ENCODE assay signal across 10 cellular contexts in the genomic region with DNA sequence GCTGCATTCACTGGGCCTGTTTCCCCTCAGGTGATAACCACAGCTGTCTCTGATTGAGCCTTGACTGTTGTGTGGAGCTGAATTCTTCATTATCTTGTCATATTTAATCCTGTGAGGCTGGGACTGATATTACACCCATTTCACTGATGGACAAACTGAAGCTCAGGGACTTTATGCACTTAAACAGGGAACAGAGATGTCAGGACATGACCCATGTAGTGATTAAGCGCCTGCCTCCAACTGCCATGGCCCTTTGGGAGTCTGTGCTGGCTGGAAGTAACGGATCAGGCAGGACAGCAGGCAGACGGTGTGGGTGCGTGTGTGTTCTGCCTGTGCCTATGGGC. TPM values are rescaled to one million over a fixed set of nuclear protein-coding genes. Genes with fewer than 3 reads are reported as not detected.
A peak's percentile ranks its signal among the peaks of the same experiment; 100 is the strongest.
DNase-seq lines count a peak whose midpoint lies in the region; TF ChIP-seq lines count a peak whose summit lies in the region.
"Had no signal": no experiment of that assay in that cellular context is flagged by ENCODE, and none has a peak within 500 bp of the region (broad histone marks: within the 10 kb centered on the region; RNA-seq: fewer than 3 reads in every experiment).

No MANE protein-coding gene starts in this region.

- no peaks in the 10 kb centered on the region for H3K27me3 ChIP-seq in liver (ENCODE audit: control insufficient read depth in 4 of 4, insufficient read depth in 4 of 4, low read length in 3 of 4)
- no peaks in the 10 kb centered on the region for H3K27me3 ChIP-seq in subcutaneous abdominal adipose tissue (ENCODE audit: control insufficient read depth in 5 of 5, insufficient read depth in 4 of 5, low read length in 5 of 5)

- no peak overlapping the region for H3K4me3 Mint-ChIP-seq in T-helper 1 cell treated with Interleukin-12 subunit alpha and Interleukin-12 subunit beta and Interleukin-4 antibody, amounts not matched to agents 30 μg/mL and 1 μg/mL, for 36 hours

- H3K9ac ChIP-seq in liver (ENCODE audit: low read depth in 1 of 2, low read length in 2 of 2), result no peak overlapping the region
- peak overlapping the region; percentile 38 to 87 (median 67) for H3K9ac ChIP-seq in subcutaneous abdominal adipose tissue (ENCODE audit: low read length in 5 of 5)

- TF ChIP-seq CTCF in liver (IDR thresholded peaks at IDR 0.05; ENCODE audit: low read depth, low read length, missing input control), result no peak

- 91% methylated on average over 4 of the region's 4 CpGs for WGBS in liver

- H3K36me3 ChIP-seq in liver (ENCODE audit: control insufficient read depth in 4 of 4, insufficient read depth in 3 of 4, low read depth in 1 of 4, low read length in 3 of 4), result no peaks in the 10 kb centered on the region
- peaks cover 0 to 32% (median 19%) of the 10 kb centered on the region in 5 donors for H3K36me3 ChIP-seq in subcutaneous abdominal adipose tissue (ENCODE audit: control insufficient read depth in 5 of 5, insufficient read depth in 5 of 5, low read length in 5 of 5)

- H3K4me1 Mint-ChIP-seq in T-helper 1 cell treated with Interleukin-12 subunit alpha and Interleukin-12 subunit beta and Interleukin-4 antibody, amounts not matched to agents 30 μg/mL and 1 μg/mL, for 36 hours (ENCODE audit: low read depth), result peaks cover 68% of the 10 kb centered on the region

- peaks cover 26% of the 10 kb centered on the region for H3K36me3 Mint-ChIP-seq in T-helper 1 cell treated with Interleukin-12 subunit alpha and Interleukin-12 subunit beta and Interleukin-4 antibody, amounts not matched to agents 30 μg/mL and 1 μg/mL, for 36 hours (ENCODE audit: low read depth)

- DNase-seq in T-helper 1 cell (no peak), NAMALWA (ENCODE audit: low spot score) (no peak), NCI-H2171 (lab: John Stamatoyannopoulos, UW) (no peak), NCI-H82 treated with DMSO at 0.1 percent for 48 hours (lab: John Stamatoyannopoulos, UW; ENCODE audit: unreplicated experiment) (no peak)
- DNase-seq: 8988T had no signal

- no peak for TF ChIP-seq RAD21 in liver (IDR thresholded peaks at IDR 0.05)

- peak overlapping the region; percentile 82 for H3K27ac Mint-ChIP-seq in T-helper 1 cell treated with Interleukin-12 subunit alpha and Interleukin-12 subunit beta and Interleukin-4 antibody, amounts not matched to agents 30 μg/mL and 1 μg/mL, for 36 hours

- H3K27me3 Mint-ChIP-seq in T-helper 1 cell treated with Interleukin-12 subunit alpha and Interleukin-12 subunit beta and Interleukin-4 antibody, amounts not matched to agents 30 μg/mL and 1 μg/mL, for 36 hours (ENCODE audit: low read depth), result no peaks in the 10 kb centered on the region

- no peak overlapping the region for H3K4me3 ChIP-seq in liver (ENCODE audit: low read depth in 1 of 3, low read length in 3 of 3)
- peak overlapping the region; percentile 3 to 48 (median 43) for H3K4me3 ChIP-seq in subcutaneous abdominal adipose tissue (ENCODE audit: low read depth in 1 of 5, low read length in 5 of 5)

- H3K27ac ChIP-seq in angular gyrus (ENCODE audit: low read depth, low read length) (peak overlapping the region; percentile 75), liver (ENCODE audit: low read depth in 1 of 2, low read length in 2 of 2) (peak overlapping the region; percentile 83 to 87), subcutaneous abdominal adipose tissue (ENCODE audit: low read depth, low read length) (peak overlapping the region; percentile 92)

- H3K4me1 ChIP-seq in liver (ENCODE audit: control insufficient read depth in 4 of 4, insufficient read depth in 4 of 4, low read length in 3 of 4) (peaks cover 14 to 90% (median 70%) of the 10 kb centered on the region in 4 donors), subcutaneous abdominal adipose tissue (ENCODE audit: control insufficient read depth in 5 of 5, insufficient read depth in 5 of 5, low read length in 5 of 5) (peaks cover 33 to 98% (median 96%) of the 10 kb centered on the region in 5 donors)

- no peaks in the 10 kb centered on the region for H3K9me3 Mint-ChIP-seq in T-helper 1 cell treated with Interleukin-12 subunit alpha and Interleukin-12 subunit beta and Interleukin-4 antibody, amounts not matched to agents 30 μg/mL and 1 μg/mL, for 36 hours

- H3K9me3 ChIP-seq in liver (ENCODE audit: control insufficient read depth in 4 of 4, low read length in 3 of 4) (no peaks in the 10 kb centered on the region), subcutaneous abdominal adipose tissue (ENCODE audit: control insufficient read depth in 5 of 5, low read length in 5 of 5) (no peaks in the 10 kb centered on the region)

TF ChIP-seq in liver, 16 proteins besides CTCF, POLR2A, EP300 and RAD21:
- TF ChIP-seq, protein P1, sequence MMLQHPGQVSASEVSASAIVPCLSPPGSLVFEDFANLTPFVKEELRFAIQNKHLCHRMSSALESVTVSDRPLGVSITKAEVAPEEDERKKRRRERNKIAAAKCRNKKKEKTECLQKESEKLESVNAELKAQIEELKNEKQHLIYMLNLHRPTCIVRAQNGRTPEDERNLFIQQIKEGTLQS (IDR thresholded peaks at IDR 0.05), result no peak
- TF ChIP-seq GABPA (IDR thresholded peaks at IDR 0.05 in 1 of 2, conservative IDR thresholded peaks at IDR 0.05 in 1 of 2), result no peak
- TF ChIP-seq HNF4A (conservative IDR thresholded peaks at IDR 0.05), result no peak
- TF ChIP-seq YY1 (IDR thresholded peaks at IDR 0.05), result no peak
- no peak for TF ChIP-seq SP1 (IDR thresholded peaks at IDR 0.05)
- TF ChIP-seq HNF4G (IDR thresholded peaks at IDR 0.05), result no peak
- no peak for TF ChIP-seq FOXA2 (IDR thresholded peaks at IDR 0.05)
- TF ChIP-seq, protein P2, sequence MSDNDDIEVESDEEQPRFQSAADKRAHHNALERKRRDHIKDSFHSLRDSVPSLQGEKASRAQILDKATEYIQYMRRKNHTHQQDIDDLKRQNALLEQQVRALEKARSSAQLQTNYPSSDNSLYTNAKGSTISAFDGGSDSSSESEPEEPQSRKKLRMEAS (IDR thresholded peaks at IDR 0.05), result no peak
- TF ChIP-seq NR2F2 (IDR thresholded peaks at IDR 0.05), result no peak
- TF ChIP-seq, protein P3, sequence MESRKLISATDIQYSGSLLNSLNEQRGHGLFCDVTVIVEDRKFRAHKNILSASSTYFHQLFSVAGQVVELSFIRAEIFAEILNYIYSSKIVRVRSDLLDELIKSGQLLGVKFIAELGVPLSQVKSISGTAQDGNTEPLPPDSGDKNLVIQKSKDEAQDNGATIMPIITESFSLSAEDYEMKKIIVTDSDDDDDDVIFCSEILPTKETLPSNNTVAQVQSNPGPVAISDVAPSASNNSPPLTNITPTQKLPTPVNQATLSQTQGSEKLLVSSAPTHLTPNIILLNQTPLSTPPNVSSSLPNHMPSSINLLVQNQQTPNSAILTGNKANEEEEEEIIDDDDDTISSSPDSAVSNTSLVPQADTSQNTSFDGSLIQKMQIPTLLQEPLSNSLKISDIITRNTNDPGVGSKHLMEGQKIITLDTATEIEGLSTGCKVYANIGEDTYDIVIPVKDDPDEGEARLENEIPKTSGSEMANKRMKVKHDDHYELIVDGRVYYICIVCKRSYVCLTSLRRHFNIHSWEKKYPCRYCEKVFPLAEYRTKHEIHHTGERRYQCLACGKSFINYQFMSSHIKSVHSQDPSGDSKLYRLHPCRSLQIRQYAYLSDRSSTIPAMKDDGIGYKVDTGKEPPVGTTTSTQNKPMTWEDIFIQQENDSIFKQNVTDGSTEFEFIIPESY (IDR thresholded peaks at IDR 0.05), result no peak
- TF ChIP-seq FOXA1 (IDR thresholded peaks at IDR 0.05), result no peak
- no peak for TF ChIP-seq RXRA (IDR thresholded peaks at IDR 0.05)
- no peak for TF ChIP-seq JUND (IDR thresholded peaks at IDR 0.05)
- TF ChIP-seq, protein P4, sequence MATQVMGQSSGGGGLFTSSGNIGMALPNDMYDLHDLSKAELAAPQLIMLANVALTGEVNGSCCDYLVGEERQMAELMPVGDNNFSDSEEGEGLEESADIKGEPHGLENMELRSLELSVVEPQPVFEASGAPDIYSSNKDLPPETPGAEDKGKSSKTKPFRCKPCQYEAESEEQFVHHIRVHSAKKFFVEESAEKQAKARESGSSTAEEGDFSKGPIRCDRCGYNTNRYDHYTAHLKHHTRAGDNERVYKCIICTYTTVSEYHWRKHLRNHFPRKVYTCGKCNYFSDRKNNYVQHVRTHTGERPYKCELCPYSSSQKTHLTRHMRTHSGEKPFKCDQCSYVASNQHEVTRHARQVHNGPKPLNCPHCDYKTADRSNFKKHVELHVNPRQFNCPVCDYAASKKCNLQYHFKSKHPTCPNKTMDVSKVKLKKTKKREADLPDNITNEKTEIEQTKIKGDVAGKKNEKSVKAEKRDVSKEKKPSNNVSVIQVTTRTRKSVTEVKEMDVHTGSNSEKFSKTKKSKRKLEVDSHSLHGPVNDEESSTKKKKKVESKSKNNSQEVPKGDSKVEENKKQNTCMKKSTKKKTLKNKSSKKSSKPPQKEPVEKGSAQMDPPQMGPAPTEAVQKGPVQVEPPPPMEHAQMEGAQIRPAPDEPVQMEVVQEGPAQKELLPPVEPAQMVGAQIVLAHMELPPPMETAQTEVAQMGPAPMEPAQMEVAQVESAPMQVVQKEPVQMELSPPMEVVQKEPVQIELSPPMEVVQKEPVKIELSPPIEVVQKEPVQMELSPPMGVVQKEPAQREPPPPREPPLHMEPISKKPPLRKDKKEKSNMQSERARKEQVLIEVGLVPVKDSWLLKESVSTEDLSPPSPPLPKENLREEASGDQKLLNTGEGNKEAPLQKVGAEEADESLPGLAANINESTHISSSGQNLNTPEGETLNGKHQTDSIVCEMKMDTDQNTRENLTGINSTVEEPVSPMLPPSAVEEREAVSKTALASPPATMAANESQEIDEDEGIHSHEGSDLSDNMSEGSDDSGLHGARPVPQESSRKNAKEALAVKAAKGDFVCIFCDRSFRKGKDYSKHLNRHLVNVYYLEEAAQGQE (IDR thresholded peaks at IDR 0.05), result no peak
- no peak for TF ChIP-seq TAF1 (conservative IDR thresholded peaks at IDR 0.05)
- TF ChIP-seq EGR1 (IDR thresholded peaks at IDR 0.05; ENCODE audit: low read depth in 2 of 2), result no peak

RNA-seq across cellular contexts. Expression of a gene that starts 7.5 kb away (rescaled TPM):
- total RNA-seq in liver, result 10 to 100 TPM; 58.3 to 65.0 TPM
- 10 to 100 TPM; 59.5 to 86.3 TPM for polyA plus RNA-seq in liver

RNA-seq across cellular contexts. Expression of a gene that starts 25.4 kb away (rescaled TPM):
- total RNA-seq in liver, result 1 to 10 TPM in 1 of 2 donors, under 1 TPM in 1; 0.56 to 1.5 TPM
- polyA plus RNA-seq in liver, result 1 to 10 TPM in 1 of 2 donors, under 1 TPM in 1; 0.40 to 1.3 TPM

RNA-seq across cellular contexts. Expression of a gene that starts 35.4 kb away (rescaled TPM):
- under 1 TPM in 1 of 2 donors, not detected in 1; 0.08 TPM for total RNA-seq in liver
- under 1 TPM in 1 of 2 donors, not detected in 1; 0.03 TPM for polyA plus RNA-seq in liver
- total RNA-seq: T-helper 1 cell treated with Interleukin-12 subunit alpha and Interleukin-12 subunit beta and Interleukin-4 antibody, amounts not matched to agents 30 ng/mL and 1 ng/mL, for 36 hours had no signal

RNA-seq across cellular contexts. Expression of a gene that starts 38.5 kb away (rescaled TPM):
- 100 to 1,000 TPM in 1 of 2 donors, 10 to 100 TPM in 1; 98.1 to 166 TPM for total RNA-seq in liver
- polyA plus RNA-seq in liver, result 100 to 1,000 TPM; 114 to 180 TPM
- total RNA-seq: T-helper 1 cell treated with Interleukin-12 subunit alpha and Interleukin-12 subunit beta and Interleukin-4 antibody, amounts not matched to agents 30 ng/mL and 1 ng/mL, for 36 hours had no signal

RNA-seq across cellular contexts. Expression of a gene that starts 48.7 kb away (rescaled TPM):
- 10 to 100 TPM; 55.7 to 66.1 TPM for total RNA-seq in liver
- 10 to 100 TPM; 60.3 to 91.2 TPM for polyA plus RNA-seq in liver

Comparison
In these comparisons a context has a peak if more than half of its experiments do, and no peak if none do; other contexts are left out.
1. H3K4me3 ChIP-seq: peak in subcutaneous abdominal adipose tissue (5 of 5); none in liver (0 of 3).
2. H3K9ac ChIP-seq: peak in subcutaneous abdominal adipose tissue (5 of 5); none in liver (0 of 2).
3. Peak in every context shown above with its lines, with median percentiles within 50 percentile points of each other: H3K27ac ChIP-seq.